Comparison of ENCODE assay signal across 29 cellular contexts in the genomic region with DNA sequence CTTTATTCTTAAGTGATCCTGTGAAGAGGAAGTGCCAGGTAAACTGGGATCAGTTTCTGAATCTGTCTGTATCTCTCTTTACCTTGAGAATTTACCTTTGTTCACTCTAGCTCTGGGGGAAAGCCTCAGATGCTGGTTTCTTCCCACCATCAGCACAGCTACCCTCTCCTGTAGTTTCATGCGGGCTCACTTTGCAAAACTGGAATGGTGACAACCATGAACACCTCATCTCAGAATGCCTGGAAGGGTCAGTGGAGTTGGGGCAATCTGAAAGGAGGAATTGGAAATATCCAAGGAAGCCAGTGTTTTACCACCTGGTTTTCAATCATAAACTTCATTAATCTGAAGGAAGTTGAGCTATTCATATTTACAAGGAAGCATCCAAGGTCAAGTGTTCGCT. TPM values are rescaled to one million over a fixed set of nuclear protein-coding genes. Genes with fewer than 3 reads are reported as not detected.
"Had no signal": no experiment of that assay in that cellular context is flagged by ENCODE, and none has a peak within 500 bp of the region (broad histone marks: within the 10 kb centered on the region; RNA-seq: fewer than 3 reads in every experiment).

No MANE protein-coding gene starts in this region.

- DNase-seq: stimulated activated CD4-positive, alpha-beta T cell treated with anti-CD3 and anti-CD28 coated beads, Interleukin-2, amount 100 ng/mL, for 48 hours; stimulated activated CD4-positive, alpha-beta T cell treated with anti-CD3 and anti-CD28 coated beads, Interleukin-4, amount 100 ng/mL, for 1 hour; stimulated activated CD4-positive, alpha-beta T cell treated with anti-CD3 and anti-CD28 coated beads, Interleukin-4, amount 100 ng/mL, for 24 hours; stimulated activated CD4-positive, alpha-beta T cell treated with anti-CD3 and anti-CD28 coated beads, Interleukin-4, amount 100 ng/mL, for 4 hours; stimulated activated CD8-positive, alpha-beta memory T cell treated with anti-CD3 and anti-CD28 coated beads, Interleukin-4, amount 100 ng/mL, for 48 hours; stimulated activated naive B cell treated with anti-CD40 and anti-IgM and Interleukin-4, amounts not matched to agents 10 μg/mL and 1 μg/mL and 100 μg/mL, for 72 hours; stimulated activated naive CD4-positive, alpha-beta T cell; stimulated activated naive CD4-positive, alpha-beta T cell treated with Interleukin-2 at 50 U/mL for 16 hours; stimulated activated naive CD8-positive, alpha-beta T cell treated with anti-CD3 and anti-CD28 coated beads, Interleukin-15, amount 100 ng/mL, for 72 hours; stimulated activated naive CD8-positive, alpha-beta T cell treated with anti-CD3 and anti-CD28 coated beads, Interleukin-15, Interleukin-2, amounts not matched to agents 100 U/mL and 50 U/mL, for 24 hours; stomach; substantia nigra; testis; thyroid gland; tibial artery; transverse colon; upper lobe of left lung; upper lobe of right lung; uterus had no signal

- ATAC-seq: stimulated activated effector memory CD8-positive, alpha-beta T cell treated with anti-CD3 and anti-CD28 coated beads, Interleukin-12 subunit alpha, Interleukin-12 subunit beta, amount 100 ng/mL, for 72 hours; stimulated activated memory B cell treated with anti-CD40 and anti-IgM and Interleukin-4, amounts not matched to agents 10 μg/mL and 1 μg/mL and 100 μg/mL, for 72 hours; stimulated activated naive B cell treated with anti-CD40 and anti-IgM and Interleukin-4, amounts not matched to agents 10 μg/mL and 1 μg/mL and 100 μg/mL, for 72 hours; stimulated activated naive CD8-positive, alpha-beta T cell treated with anti-CD3 and anti-CD28 coated beads, Interleukin-15, amount 100 ng/mL, for 72 hours; stimulated activated naive CD8-positive, alpha-beta T cell treated with anti-CD3 and anti-CD28 coated beads, Interleukin-15, Interleukin-2, amounts not matched to agents 100 U/mL and 50 U/mL, for 24 hours; upper lobe of right lung had no signal

- H3K36me3 Mint-ChIP-seq: stimulated activated effector memory CD8-positive, alpha-beta T cell treated with anti-CD3 and anti-CD28 coated beads, Interleukin-12 subunit alpha, Interleukin-12 subunit beta, amount 100 ng/mL, for 72 hours; stimulated activated memory B cell treated with anti-CD40 and anti-IgM and Interleukin-4, amounts not matched to agents 10 μg/mL and 1 μg/mL and 100 μg/mL, for 72 hours; stimulated activated naive B cell treated with anti-CD40 and anti-IgM and Interleukin-4, amounts not matched to agents 10 μg/mL and 1 μg/mL and 100 μg/mL, for 72 hours; type B pancreatic cell had no signal

- H3K27ac ChIP-seq: stomach, suprapubic skin, testis, thoracic aorta, thyroid gland, tibial artery, tibial nerve, transverse colon, upper lobe of left lung, upper lobe of right lung, uterus, vagina had no signal

- H3K27me3 Mint-ChIP-seq: stimulated activated memory B cell treated with anti-CD40 and anti-IgM and Interleukin-4, amounts not matched to agents 10 μg/mL and 1 μg/mL and 100 μg/mL, for 72 hours; type B pancreatic cell had no signal

- H3K4me3 ChIP-seq: stomach, suprapubic skin, testis, thoracic aorta, thyroid gland, tibial artery, tibial nerve, transverse colon, upper lobe of left lung, upper lobe of right lung, uterus, vagina had no signal

- H3K27me3 ChIP-seq: suprapubic skin, testis, thyroid gland, tibial artery, transverse colon, upper lobe of left lung, upper lobe of right lung, uterus, vagina had no signal

- H3K4me3 Mint-ChIP-seq: stimulated activated effector memory CD8-positive, alpha-beta T cell treated with anti-CD3 and anti-CD28 coated beads, Interleukin-12 subunit alpha, Interleukin-12 subunit beta, amount 100 ng/mL, for 72 hours; stimulated activated memory B cell treated with anti-CD40 and anti-IgM and Interleukin-4, amounts not matched to agents 10 μg/mL and 1 μg/mL and 100 μg/mL, for 72 hours; stimulated activated naive B cell treated with anti-CD40 and anti-IgM and Interleukin-4, amounts not matched to agents 10 μg/mL and 1 μg/mL and 100 μg/mL, for 72 hours; stimulated activated naive CD8-positive, alpha-beta T cell treated with anti-CD3 and anti-CD28 coated beads, Interleukin-15, amount 100 ng/mL, for 72 hours; stimulated activated naive CD8-positive, alpha-beta T cell treated with anti-CD3 and anti-CD28 coated beads, Interleukin-15, Interleukin-2, amounts not matched to agents 100 ng/mL and 50 ng/mL, for 24 hours; type B pancreatic cell had no signal

- H3K36me3 ChIP-seq: stomach, suprapubic skin, thoracic aorta, thyroid gland, tibial artery, tibial nerve, transverse colon, upper lobe of left lung, upper lobe of right lung, uterus, vagina had no signal

- H3K27ac Mint-ChIP-seq: stimulated activated effector memory CD8-positive, alpha-beta T cell treated with anti-CD3 and anti-CD28 coated beads, Interleukin-12 subunit alpha, Interleukin-12 subunit beta, amount 100 ng/mL, for 72 hours; stimulated activated memory B cell treated with anti-CD40 and anti-IgM and Interleukin-4, amounts not matched to agents 10 μg/mL and 1 μg/mL and 100 μg/mL, for 72 hours; stimulated activated naive B cell treated with anti-CD40 and anti-IgM and Interleukin-4, amounts not matched to agents 10 μg/mL and 1 μg/mL and 100 μg/mL, for 72 hours; stimulated activated naive CD8-positive, alpha-beta T cell treated with anti-CD3 and anti-CD28 coated beads, Interleukin-15, amount 100 ng/mL, for 72 hours; stimulated activated naive CD8-positive, alpha-beta T cell treated with anti-CD3 and anti-CD28 coated beads, Interleukin-15, Interleukin-2, amounts not matched to agents 100 ng/mL and 50 ng/mL, for 24 hours; type B pancreatic cell had no signal

- H3K4me1 ChIP-seq: stomach, suprapubic skin, testis, thyroid gland, tibial artery, tibial nerve, transverse colon, upper lobe of left lung, upper lobe of right lung, uterus, vagina had no signal

- H3K9me3 ChIP-seq: stomach, suprapubic skin, testis, thoracic aorta, thyroid gland, tibial artery, tibial nerve, transverse colon, upper lobe of left lung, upper lobe of right lung, uterus, vagina had no signal

- H3K4me1 Mint-ChIP-seq: stimulated activated effector memory CD8-positive, alpha-beta T cell treated with anti-CD3 and anti-CD28 coated beads, Interleukin-12 subunit alpha, Interleukin-12 subunit beta, amount 100 ng/mL, for 72 hours; stimulated activated memory B cell treated with anti-CD40 and anti-IgM and Interleukin-4, amounts not matched to agents 10 μg/mL and 1 μg/mL and 100 μg/mL, for 72 hours; stimulated activated naive B cell treated with anti-CD40 and anti-IgM and Interleukin-4, amounts not matched to agents 10 μg/mL and 1 μg/mL and 100 μg/mL, for 72 hours; stimulated activated naive CD8-positive, alpha-beta T cell treated with anti-CD3 and anti-CD28 coated beads, Interleukin-15, amount 100 ng/mL, for 72 hours had no signal

- H3K9me3 Mint-ChIP-seq: stimulated activated effector memory CD8-positive, alpha-beta T cell treated with anti-CD3 and anti-CD28 coated beads, Interleukin-12 subunit alpha, Interleukin-12 subunit beta, amount 100 ng/mL, for 72 hours; stimulated activated memory B cell treated with anti-CD40 and anti-IgM and Interleukin-4, amounts not matched to agents 10 μg/mL and 1 μg/mL and 100 μg/mL, for 72 hours; stimulated activated naive B cell treated with anti-CD40 and anti-IgM and Interleukin-4, amounts not matched to agents 10 μg/mL and 1 μg/mL and 100 μg/mL, for 72 hours; stimulated activated naive CD8-positive, alpha-beta T cell treated with anti-CD3 and anti-CD28 coated beads, Interleukin-15, amount 100 ng/mL, for 72 hours; stimulated activated naive CD8-positive, alpha-beta T cell treated with anti-CD3 and anti-CD28 coated beads, Interleukin-15, Interleukin-2, amounts not matched to agents 100 ng/mL and 50 ng/mL, for 24 hours; type B pancreatic cell had no signal

RNA-seq across cellular contexts. Expression of gene DCX, which starts 30.8 kb away (rescaled TPM):
- total RNA-seq: subcutaneous adipose tissue, thoracic aorta, thyroid gland, transverse colon, upper lobe of left lung, upper lobe of right lung, ureter, vagina had no signal
